ENCODE assay signal across 21 cellular contexts in the genomic region with DNA sequence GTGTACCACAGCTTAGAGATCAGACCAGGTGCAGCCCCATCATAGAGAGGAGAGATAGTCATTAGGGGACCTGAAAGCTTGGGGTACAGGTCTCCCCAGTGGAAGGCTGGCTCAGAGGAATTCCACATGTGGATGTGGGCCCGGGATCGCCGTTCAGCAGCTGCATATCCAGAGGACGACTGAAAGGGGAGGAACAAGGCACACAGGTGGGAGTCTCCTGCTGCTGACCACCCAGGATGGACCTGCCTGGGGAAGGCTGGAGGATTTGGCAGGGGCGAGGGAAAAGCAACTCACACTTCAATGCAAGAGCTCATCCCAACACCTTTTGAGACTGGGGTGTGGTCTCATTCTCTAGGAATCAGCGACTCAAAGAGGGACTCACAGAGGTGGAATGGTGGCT. TPM values are rescaled to one million over a fixed set of nuclear protein-coding genes. Genes with fewer than 3 reads are reported as not detected.
DNase-seq lines count a peak whose midpoint lies in the region; ATAC-seq and TF ChIP-seq lines count a peak whose summit lies in the region.
"Had no signal": no experiment of that assay in that cellular context is flagged by ENCODE, and none has a peak within 500 bp of the region (broad histone marks: within the 10 kb centered on the region; RNA-seq: fewer than 3 reads in every experiment).

No MANE protein-coding gene starts in this region.

- no peak overlapping the region for H3K4ac ChIP-seq in IMR-90 (ENCODE audit: low read depth, low read length)

- H3K4me2 ChIP-seq in IMR-90 (ENCODE audit: low read depth, low read length) (no peak overlapping the region), OCI-LY7 (ENCODE audit: low read length) (no peak overlapping the region)
- H3K4me2 ChIP-seq: BLaER1, GM23338 had no signal

- no peak overlapping the region for H3K9ac ChIP-seq in IMR-90 (ENCODE audit: low read depth, low read length)
- H3K9ac ChIP-seq: BLaER1 had no signal

- no peak overlapping the region for H2AK9ac ChIP-seq in IMR-90 (replicated peaks; ENCODE audit: low read depth, low read length, poor library complexity)

- H3K18ac ChIP-seq in IMR-90 (ENCODE audit: low read depth, low read length), result no peak overlapping the region

- peak overlapping the region; percentile 27; the same call in 1 of the 2 replicates for H2BK120ac ChIP-seq in IMR-90 (ENCODE audit: low read depth, low read length)

- H3K27ac Mint-ChIP-seq in MCF 10A (ENCODE audit: low read depth, unreplicated experiment), result peak overlapping the region; percentile 61
- no peak overlapping the region for H3K27ac Mint-ChIP-seq in stimulated activated naive CD8-positive, alpha-beta T cell treated with anti-CD3 and anti-CD28 coated beads, Interleukin-15, amount 100 ng/mL, for 72 hours
- H3K27ac Mint-ChIP-seq: B cell; CD8-positive, alpha-beta T cell; GM23338; H9; HFFc6 had no signal

- TF ChIP-seq CTCF in MCF 10A (IDR thresholded peaks at IDR 0.05; ENCODE audit: unreplicated experiment), result no peak
- no peak for TF ChIP-seq CTCF in breast epithelium (IDR thresholded peaks at IDR 0.05)
- no peak for TF ChIP-seq CTCF in IMR-90 (conservative IDR thresholded peaks at IDR 0.05; ENCODE audit: low read depth, low read length)
- no peak for TF ChIP-seq CTCF in OCI-LY7 (conservative IDR thresholded peaks at IDR 0.05; ENCODE audit: low read length)

- H2BK5ac ChIP-seq in IMR-90 (ENCODE audit: low read depth, low read length, poor library complexity, severe bottlenecking), result no peak overlapping the region

- H3K9me2 ChIP-seq in OCI-LY7 (ENCODE audit: insufficient read depth, low read length), result no peaks in the 10 kb centered on the region

- POLR2A ChIA-PET in MCF 10A (lab: Yijun Ruan, JAX) (interaction anchor here (0.6 to 0.9 kb wide), 2 partner anchors 188 to 947 kb away, joined by 3 read pairs; no protein-coding TSS in a partner anchor), IMR-90 (lab: Charles Lee; ENCODE audit: unreplicated experiment) (interaction anchor here (0.7 kb wide), 1 partner anchor 8 kb away, joined by 3 read pairs; no protein-coding TSS in a partner anchor), OCI-LY7 (lab: Charles Lee) (no interaction called here)

- dilution Hi-C loops in IMR-90 (cut with HindIII; ENCODE audit: low sequenced_read_pairs, unreplicated experiment), result no loop called here

- H3K14ac ChIP-seq in IMR-90 (replicated peaks; ENCODE audit: low read depth, low read length), result no peak overlapping the region

- H3K9me3 Mint-ChIP-seq in MCF 10A (ENCODE audit: unreplicated experiment), result no peaks in the 10 kb centered on the region
- H3K9me3 Mint-ChIP-seq in stimulated activated naive CD8-positive, alpha-beta T cell treated with anti-CD3 and anti-CD28 coated beads, Interleukin-15, amount 100 ng/mL, for 72 hours, result no peaks in the 10 kb centered on the region
- H3K9me3 Mint-ChIP-seq: CD4-positive, CD25-positive, alpha-beta regulatory T cell; CD8-positive, alpha-beta T cell; GM23338; H9; HFFc6 had no signal

- H3K9me1 ChIP-seq in IMR-90 (ENCODE audit: insufficient read depth, low read length), result peaks cover 2% of the 10 kb centered on the region; the same call in 1 of the 2 replicates

- TF ChIP-seq RAD21 in IMR-90 (IDR thresholded peaks at IDR 0.05; ENCODE audit: low read length), result no peak

- no peaks in the 10 kb centered on the region for H3K79me2 ChIP-seq in OCI-LY7 (ENCODE audit: insufficient read depth, low read depth, low read length)

- H4K20me1 ChIP-seq in IMR-90 (ENCODE audit: insufficient read depth, low read length), result no peaks in the 10 kb centered on the region
- no peaks in the 10 kb centered on the region for H4K20me1 ChIP-seq in OCI-LY7 (ENCODE audit: insufficient read depth, low read length)
- H4K20me1 ChIP-seq: BLaER1 had no signal

- DNase-seq in MCF 10A (ENCODE audit: unreplicated experiment), result no peak
- no peak for DNase-seq in breast epithelium (ENCODE audit: low spot score in 2 of 2)
- no peak for DNase-seq in IMR-90
- DNase-seq in mesenteric fat pad (ENCODE audit: low spot score), result peak; percentile 62
- no peak for DNase-seq in left colon
- no peak for DNase-seq in stimulated activated naive CD8-positive, alpha-beta T cell treated with anti-CD3 and anti-CD28 coated beads, Interleukin-15, amount 100 ng/mL, for 72 hours
- no peak for DNase-seq in OCI-LY7 (ENCODE audit: low spot score)
- DNase-seq: Caco-2; CD4-positive, CD25-positive, alpha-beta regulatory T cell; CD8-positive, alpha-beta T cell; DMS 273 treated with DMSO at 0.1 percent for 48 hours; DMS79; EL; GDM1; H9; HFFc6 had no signal

- no peak overlapping the region for H3K56ac ChIP-seq in IMR-90 (ENCODE audit: extremely low read depth, insufficient read depth, low read length)

- no peak overlapping the region for H2AK5ac ChIP-seq in IMR-90 (ENCODE audit: low read depth, low read length)

- H2AFZ ChIP-seq in IMR-90 (replicated peaks; ENCODE audit: low read length, poor library complexity), result no peak overlapping the region
- H2AFZ ChIP-seq in OCI-LY7 (ENCODE audit: low read length), result no peak overlapping the region

- CTCF ChIA-PET in MCF 10A (lab: Yijun Ruan, JAX) (interaction anchor here (0.8 to 8.4 kb wide), 13 partner anchors 8 to 901 kb away, joined by 3 to 73 read pairs (median 6); no protein-coding TSS in a partner anchor), IMR-90 (lab: Yijun Ruan, JAX) (interaction anchor here (1.2 to 3.0 kb wide), 4 partner anchors 10 to 206 kb away, joined by 3 to 11 read pairs (median 6); no protein-coding TSS in a partner anchor), OCI-LY7 (lab: Charles Lee; ENCODE audit: unreplicated experiment) (no interaction called here)

- H3K4me3 ChIP-seq in breast epithelium (no peak overlapping the region), IMR-90 (ENCODE audit: insufficient read depth, low read depth, low read length) (no peak overlapping the region), OCI-LY7 (ENCODE audit: low read depth, low read length, poor library complexity, severe bottlenecking) (no peak overlapping the region)
- H3K4me3 ChIP-seq: BLaER1, GM12878, GM23338 had no signal

- H3K4me1 ChIP-seq in breast epithelium (no peaks in the 10 kb centered on the region), IMR-90 (ENCODE audit: control insufficient read depth, insufficient read depth, low read length) (no peaks in the 10 kb centered on the region), OCI-LY7 (ENCODE audit: insufficient read depth, low read length, poor library complexity, severe bottlenecking) (no peaks in the 10 kb centered on the region)
- H3K4me1 ChIP-seq: BLaER1 had no signal

- H3K27me3 Mint-ChIP-seq in MCF 10A (ENCODE audit: insufficient read depth, unreplicated experiment), result no peaks in the 10 kb centered on the region
- peaks cover 10% of the 10 kb centered on the region for H3K27me3 Mint-ChIP-seq in stimulated activated naive CD8-positive, alpha-beta T cell treated with anti-CD3 and anti-CD28 coated beads, Interleukin-15, amount 100 ng/mL, for 72 hours
- H3K27me3 Mint-ChIP-seq: CD4-positive, CD25-positive, alpha-beta regulatory T cell had no signal

- no peak overlapping the region for H3K4me3 Mint-ChIP-seq in MCF 10A (ENCODE audit: unreplicated experiment)
- H3K4me3 Mint-ChIP-seq in stimulated activated naive CD8-positive, alpha-beta T cell treated with anti-CD3 and anti-CD28 coated beads, Interleukin-15, amount 100 ng/mL, for 72 hours, result no peak overlapping the region
- H3K4me3 Mint-ChIP-seq: B cell; CD4-positive, CD25-positive, alpha-beta regulatory T cell; CD8-positive, alpha-beta T cell; GM23338; H9; HFFc6 had no signal

- H3K27ac ChIP-seq in breast epithelium (no peak overlapping the region), IMR-90 (ENCODE audit: insufficient read depth, low read length) (no peak overlapping the region), OCI-LY7 (ENCODE audit: low read depth, low read length, poor library complexity, severe bottlenecking) (no peak overlapping the region)
- H3K27ac ChIP-seq: 22Rv1, BLaER1 had no signal

- H3K27me3 ChIP-seq in breast epithelium, result peaks cover 0 to 6% of the 10 kb centered on the region in 2 donors
- H3K27me3 ChIP-seq in IMR-90 (ENCODE audit: control insufficient read depth, insufficient read depth, low read length), result peaks cover 3% of the 10 kb centered on the region
- H3K27me3 ChIP-seq: BLaER1 had no signal

- no peak overlapping the region for H4K5ac ChIP-seq in IMR-90 (ENCODE audit: low read depth, low read length)

- H3K79me1 ChIP-seq in IMR-90 (ENCODE audit: low read depth in 1 of 2, low read length in 2 of 2), result no peaks in the 10 kb centered on the region

- in situ Hi-C loops in IMR-90 (cut with MboI; ENCODE audit: low sequenced_read_pairs), result loop anchor here (10.0 kb wide), 1 partner anchor 194 kb away; no protein-coding TSS in a partner anchor

- BruUV-seq in MCF 10A (replicated peaks; lab: Mats Ljungman, UMichigan) (no TSS peak), IMR-90 (replicated peaks; lab: Mats Ljungman, UMichigan) (no TSS peak), OCI-LY7 (replicated peaks; lab: Mats Ljungman, UMichigan) (no TSS peak)

- peak overlapping the region; percentile 3; the same call in 1 of the 2 replicates for H2BK20ac ChIP-seq in IMR-90 (ENCODE audit: low read depth, low read length)

- H3K23ac ChIP-seq in IMR-90 (ENCODE audit: low read depth, low read length), result no peak overlapping the region

- H3K4me1 Mint-ChIP-seq in MCF 10A (ENCODE audit: insufficient read depth, unreplicated experiment), result peaks cover 19% of the 10 kb centered on the region
- no peaks in the 10 kb centered on the region for H3K4me1 Mint-ChIP-seq in stimulated activated naive CD8-positive, alpha-beta T cell treated with anti-CD3 and anti-CD28 coated beads, Interleukin-15, amount 100 ng/mL, for 72 hours
- H3K4me1 Mint-ChIP-seq: B cell; CD4-positive, CD25-positive, alpha-beta regulatory T cell had no signal

- H3K9me3 ChIP-seq in breast epithelium, result no peaks in the 10 kb centered on the region
- H3K9me3 ChIP-seq in IMR-90 (ENCODE audit: control insufficient read depth, insufficient read depth, low read length), result no peaks in the 10 kb centered on the region
- H3K9me3 ChIP-seq in OCI-LY7 (ENCODE audit: low read length), result no peaks in the 10 kb centered on the region
- H3K9me3 ChIP-seq: BLaER1, Caco-2 had no signal

- no peak overlapping the region for H4K8ac ChIP-seq in IMR-90 (ENCODE audit: low read depth in 2 of 2, low read length in 2 of 2)

- intact Hi-C loops in MCF 10A (cut with micrococcal nuclease), result no loop called here
- intact Hi-C loops in breast epithelium (cut with DNase I; ENCODE audit: low total_unique reads), result no loop called here
- intact Hi-C loops in IMR-90 (cut with micrococcal nuclease), result no loop called here
- intact Hi-C loops in left colon (cut with DNase I, micrococcal nuclease), result no loop called here
- intact Hi-C loops in OCI-LY7 (cut with micrococcal nuclease; ENCODE audit: unreplicated experiment), result no loop called here

- WGBS in IMR-90 (ENCODE audit: extremely low coverage in 2 of 2, insufficient read length in 1 of 2), 2 experiments, result no CpG with 5 or more reads among the region's 6 CpGs

- no peak for TF ChIP-seq POLR2A in breast epithelium (IDR thresholded peaks at IDR 0.05)
- TF ChIP-seq POLR2A in IMR-90 (IDR thresholded peaks at IDR 0.05; ENCODE audit: low read depth, low read length), result no peak

- no peaks in the 10 kb centered on the region for H3K36me3 Mint-ChIP-seq in MCF 10A (ENCODE audit: insufficient read depth, unreplicated experiment)
- H3K36me3 Mint-ChIP-seq: CD4-positive, CD25-positive, alpha-beta regulatory T cell; CD8-positive, alpha-beta T cell had no signal

- H2BK15ac ChIP-seq in IMR-90 (ENCODE audit: low read depth, low read length), result no peak overlapping the region

- no peak for ATAC-seq in IMR-90 (ENCODE audit: low read depth)
- ATAC-seq in left colon, result no peak
- no peak for ATAC-seq in stimulated activated naive CD8-positive, alpha-beta T cell treated with anti-CD3 and anti-CD28 coated beads, Interleukin-15, amount 100 ng/mL, for 72 hours
- ATAC-seq: CD8-positive, alpha-beta T cell; GM12878 had no signal

- H3K36me3 ChIP-seq in breast epithelium, result no peaks in the 10 kb centered on the region
- H3K36me3 ChIP-seq in IMR-90 (ENCODE audit: control insufficient read depth, insufficient read depth, low read length), result no peaks in the 10 kb centered on the region
- no peaks in the 10 kb centered on the region for H3K36me3 ChIP-seq in OCI-LY7 (ENCODE audit: insufficient read depth, low read length)
- H3K36me3 ChIP-seq: BLaER1 had no signal

- H4K91ac ChIP-seq in IMR-90 (ENCODE audit: insufficient read depth, low read depth, low read length), result 0 out of 2 replicates have a peak overlapping the region, but pooled peaks have one; percentile 4

RNA-seq across cellular contexts. Expression of a gene that starts 25.0 kb away (rescaled TPM):
- total RNA-seq in MCF 10A (2022) (65.0 and 65.3 TPM in 2 replicates), breast epithelium (10 to 100 TPM; 45.2 to 47.9 (median 46.4) TPM), IMR-90 (2012; rRNA removed) (72.4 and 94.4 TPM in 2 replicates), mesenteric fat pad (37.6 TPM), left colon (10 to 100 TPM; 48.3 to 48.7 TPM), OCI-LY7 (2022) (52.3 and 61.4 TPM in 2 replicates)
- polyA plus RNA-seq in IMR-90 (2012; rRNA removed), result 51.3 and 54.5 TPM in 2 replicates
- 30.7 and 37.9 TPM in 2 replicates for polyA plus RNA-seq in IMR-90 (2012; cell fraction: cytosol; rRNA removed)
- 22.1 and 37.3 TPM in 2 replicates for polyA plus RNA-seq in IMR-90 (2012; cell fraction: nucleus; rRNA removed; ENCODE audit: low replicate concordance)
- 54.9 and 71.1 TPM in 2 replicates for total RNA-seq in OCI-LY7 (2014; rRNA removed; shearing (Covaris generic))
